ENCODE assay signal across 10 cellular contexts in genomic region chr3:72977060-72977459, GRCh38. TPM values are rescaled to one million over a fixed set of nuclear protein-coding genes. Genes with fewer than 3 reads are reported as not detected.
DNase-seq lines count a peak whose midpoint lies in the region; ATAC-seq and TF ChIP-seq lines count a peak whose summit lies in the region.
"Had no signal": no experiment of that assay in that cellular context is flagged by ENCODE, and none has a peak within 500 bp of the region (broad histone marks: within the 10 kb centered on the region; RNA-seq: fewer than 3 reads in every experiment).

No MANE protein-coding gene starts in this region.

- WGBS in adrenal gland, 4 donors: 71 to 80% (median 77%) methylated on average over 2 of the region's 2 CpGs

- no peaks in the 10 kb centered on the region for H3K36me3 ChIP-seq in adrenal gland (replicated peaks in 1 of 2)
- peaks cover 0 to 2% (median 0%) of the 10 kb centered on the region in 3 donors for H3K36me3 ChIP-seq in Peyer's patch

- intact Hi-C loops in adrenal gland (cut with DNase I): no loop called here

- H3K4me3 Mint-ChIP-seq in activated T-cell treated with anti-CD3 and anti-CD28 coated beads, Interleukin-2, amount 50 U/mL, for 72 hours: peak overlapping the region; percentile 51 to 82
- peak overlapping the region in 1 of 2 donors; percentile 34 for H3K4me3 Mint-ChIP-seq in stimulated activated naive CD8-positive, alpha-beta T cell treated with anti-CD3 and anti-CD28 coated beads, Interleukin-15, amount 100 ng/mL, for 72 hours

- H3K27ac Mint-ChIP-seq in activated T-cell treated with anti-CD3 and anti-CD28 coated beads, Interleukin-2, amount 50 U/mL, for 72 hours: peak overlapping the region; percentile 97
- H3K27ac Mint-ChIP-seq in stimulated activated naive CD8-positive, alpha-beta T cell treated with anti-CD3 and anti-CD28 coated beads, Interleukin-15, amount 100 ng/mL, for 72 hours: peak overlapping the region; percentile 63 to 94

- H3K27me3 ChIP-seq in adrenal gland (no peaks in the 10 kb centered on the region), Peyer's patch (no peaks in the 10 kb centered on the region)

- H3K9me3 ChIP-seq in adrenal gland (replicated peaks in 1 of 3) (no peaks in the 10 kb centered on the region), Peyer's patch (no peaks in the 10 kb centered on the region)

- TF ChIP-seq POLR2A in adrenal gland (IDR thresholded peaks at IDR 0.05) (no peak), Peyer's patch (IDR thresholded peaks at IDR 0.05) (no peak)

- H3K4me1 ChIP-seq in adrenal gland (replicated peaks in 1 of 2): no peaks in the 10 kb centered on the region
- H3K4me1 ChIP-seq in Peyer's patch: no peaks in the 10 kb centered on the region

- H3K4me3 ChIP-seq in adrenal gland (no peak overlapping the region), Peyer's patch (no peak overlapping the region)

- no peaks in the 10 kb centered on the region for H3K9me3 Mint-ChIP-seq in activated T-cell treated with anti-CD3 and anti-CD28 coated beads, Interleukin-2, amount 50 U/mL, for 72 hours
- H3K9me3 Mint-ChIP-seq in stimulated activated naive CD8-positive, alpha-beta T cell treated with anti-CD3 and anti-CD28 coated beads, Interleukin-15, amount 100 ng/mL, for 72 hours: no peaks in the 10 kb centered on the region

- peaks cover 18% of the 10 kb centered on the region for H3K4me1 Mint-ChIP-seq in activated T-cell treated with anti-CD3 and anti-CD28 coated beads, Interleukin-2, amount 50 U/mL, for 72 hours (ENCODE audit: low read depth)
- H3K4me1 Mint-ChIP-seq in stimulated activated naive CD8-positive, alpha-beta T cell treated with anti-CD3 and anti-CD28 coated beads, Interleukin-15, amount 100 ng/mL, for 72 hours: peaks cover 15% of the 10 kb centered on the region

- H3K27ac ChIP-seq in adrenal gland: no peak overlapping the region
- H3K27ac ChIP-seq in Peyer's patch: no peak overlapping the region

- peaks cover 24% of the 10 kb centered on the region for H3K27me3 Mint-ChIP-seq in activated T-cell treated with anti-CD3 and anti-CD28 coated beads, Interleukin-2, amount 50 U/mL, for 72 hours (ENCODE audit: low read depth)
- H3K27me3 Mint-ChIP-seq in stimulated activated naive CD8-positive, alpha-beta T cell treated with anti-CD3 and anti-CD28 coated beads, Interleukin-15, amount 100 ng/mL, for 72 hours: peaks cover 19% of the 10 kb centered on the region

- no peak for DNase-seq in activated T-cell treated with anti-CD3 and anti-CD28 coated beads, Interleukin-2, amount 50 U/mL, for 72 hours
- DNase-seq in activated T-cell treated with anti-CD3 and anti-CD28 coated beads, Interleukin-2, amount 50 U/mL, for 48 hours: no peak
- DNase-seq in adrenal gland (no peak), DMS114 treated with DMSO at 0.1 percent for 48 hours (lab: John Stamatoyannopoulos, UW; ENCODE audit: unreplicated experiment) (no peak), Peyer's patch (no peak)
- no peak for DNase-seq in stimulated activated naive CD8-positive, alpha-beta T cell treated with anti-CD3 and anti-CD28 coated beads, Interleukin-15, amount 100 ng/mL, for 72 hours
- DNase-seq: NCI-H524, retina had no signal

- H3K36me3 Mint-ChIP-seq in activated T-cell treated with anti-CD3 and anti-CD28 coated beads, Interleukin-2, amount 50 U/mL, for 72 hours (ENCODE audit: insufficient read depth in 2 of 2): no peaks in the 10 kb centered on the region

- peak; percentile 74 to 86 for ATAC-seq in activated T-cell treated with anti-CD3 and anti-CD28 coated beads, Interleukin-2, amount 50 U/mL, for 72 hours (replicated peaks in 1 of 2)
- peak; percentile 43 for ATAC-seq in HG03175 (IDR thresholded peaks at IDR 0.05; ENCODE audit: unreplicated experiment)
- ATAC-seq in stimulated activated naive CD8-positive, alpha-beta T cell treated with anti-CD3 and anti-CD28 coated beads, Interleukin-15, amount 100 ng/mL, for 72 hours: peak; percentile 89
- ATAC-seq in HG02588 (IDR thresholded peaks at IDR 0.05; ENCODE audit: unreplicated experiment): no peak

- peak in 4 of 6 experiments; percentile 5 to 20 (median 14) for TF ChIP-seq CTCF in adrenal gland (IDR thresholded peaks at IDR 0.05)
- TF ChIP-seq CTCF in Peyer's patch (IDR thresholded peaks at IDR 0.05): peak in 1 of 6 experiments; percentile 14

RNA-seq across cellular contexts. Expression of gene PPP4R2, which starts 19.6 kb away (rescaled TPM):
- 100 to 1,000 TPM in 1 of 2 donors, 10 to 100 TPM in 1; 99.5 to 101 TPM for total RNA-seq in activated T-cell treated with anti-CD3 and anti-CD28 coated beads, Interleukin-2, amount 50 U/mL, for 72 hours
- total RNA-seq in adrenal gland (10 to 100 TPM; 31.7 to 90.1 (median 68.3) TPM), Peyer's patch (10 to 100 TPM; 39.9 to 49.6 (median 44.2) TPM)
- polyA plus RNA-seq in adrenal gland: 10 to 100 TPM; 14.2 to 40.3 (median 17.8) TPM
